In genomic region chr12:27711312-27711682, GRCh38 we compare ENCODE assay signal across 8 cellular contexts. TPM values are rescaled to one million over a fixed set of nuclear protein-coding genes. Genes with fewer than 3 reads are reported as not detected.
A peak's percentile ranks its signal among the peaks of the same experiment; 100 is the strongest.
DNase-seq lines count a peak whose midpoint lies in the region; ATAC-seq and TF ChIP-seq lines count a peak whose summit lies in the region.

No MANE protein-coding gene starts in this region.

- H3K4me1 Mint-ChIP-seq in activated CD4-positive, alpha-beta T cell treated with anti-CD3 and anti-CD28 coated beads for 36 hours: peaks cover 28% of the 10 kb centered on the region
- peaks cover 21 to 46% (median 39%) of the 10 kb centered on the region in 7 donors for H3K4me1 Mint-ChIP-seq in naive thymus-derived CD4-positive, alpha-beta T cell

- H3K4me3 Mint-ChIP-seq in activated CD4-positive, alpha-beta T cell treated with anti-CD3 and anti-CD28 coated beads for 36 hours: peak overlapping the region; percentile 94
- H3K4me3 Mint-ChIP-seq in naive thymus-derived CD4-positive, alpha-beta T cell: peak overlapping the region; percentile 94 to 100 (median 98)

- peak; percentile 33 for ATAC-seq in activated CD4-positive, alpha-beta T cell treated with anti-CD3 and anti-CD28 coated beads for 36 hours
- ATAC-seq in HG02885 (IDR thresholded peaks at IDR 0.05; ENCODE audit: poor library complexity, unreplicated experiment) (peak; percentile 36), HG03571 (IDR thresholded peaks at IDR 0.05; ENCODE audit: unreplicated experiment) (no peak)
- ATAC-seq in naive thymus-derived CD4-positive, alpha-beta T cell: no peak

- peaks cover 0 to 10% (median 4%) of the 10 kb centered on the region in 4 donors for H3K4me1 ChIP-seq in Peyer's patch
- H3K4me1 ChIP-seq in naive thymus-derived CD4-positive, alpha-beta T cell (ENCODE audit: control insufficient read depth in 2 of 2, insufficient read depth in 2 of 2, low read length in 2 of 2): peaks cover 7 to 13% of the 10 kb centered on the region in 2 donors

- H3K36me3 ChIP-seq in Peyer's patch: peaks cover 0 to 12% (median 0%) of the 10 kb centered on the region in 3 donors
- peaks cover 0 to 11% (median 0%) of the 10 kb centered on the region in 3 experiments for H3K36me3 ChIP-seq in naive thymus-derived CD4-positive, alpha-beta T cell (ENCODE audit: control insufficient read depth in 2 of 3, insufficient read depth in 3 of 3, low read length in 3 of 3)

- intact Hi-C loops in activated CD4-positive, alpha-beta T cell treated with anti-CD3 and anti-CD28 coated beads for 36 hours (cut with DNase I, micrococcal nuclease): loop anchor here (2.0 to 10.0 kb wide), 9 partner anchors 70 to 878 kb away; partner anchors contain the start of genes KLHL42 (in 2 of the 2), MANSC4 (in 2 of the 2), PPFIBP1 (in 2 of the 2) and BMAL2 (in 1 of the 2)
- intact Hi-C loops in naive thymus-derived CD4-positive, alpha-beta T cell (cut with micrococcal nuclease): loop anchor here (2.0 to 5.0 kb wide), 5 partner anchors 96 to 1589 kb away; partner anchors contain the start of gene ITPR2 (in 2 of the 2)

- no peaks in the 10 kb centered on the region for H3K9me3 Mint-ChIP-seq in activated CD4-positive, alpha-beta T cell treated with anti-CD3 and anti-CD28 coated beads for 36 hours (ENCODE audit: low read depth)
- peaks cover 0 to 2% (median 0%) of the 10 kb centered on the region in 11 donors for H3K9me3 Mint-ChIP-seq in naive thymus-derived CD4-positive, alpha-beta T cell

- DNase-seq in activated CD4-positive, alpha-beta T cell treated with anti-CD3 and anti-CD28 coated beads for 36 hours: peak; percentile 31
- DNase-seq in activated CD4-positive, alpha-beta T cell treated with anti-CD3 and anti-CD28 coated beads for 1 hour: no peak
- DNase-seq in Peyer's patch (no peak), coronary artery (ENCODE audit: low spot score) (no peak), NCI-H1436 treated with DMSO at 0.1 percent for 48 hours (lab: John Stamatoyannopoulos, UW) (no peak)
- DNase-seq in naive thymus-derived CD4-positive, alpha-beta T cell: peak in 5 of 9 donors; percentile 5 to 25 (median 6)

- CTCF ChIA-PET in activated CD4-positive, alpha-beta T cell treated with anti-CD3 and anti-CD28 coated beads for 36 hours (lab: Charles Lee): no interaction called here
- CTCF ChIA-PET in naive thymus-derived CD4-positive, alpha-beta T cell (lab: Charles Lee): no interaction called here

- H3K27me3 ChIP-seq in Peyer's patch: no peaks in the 10 kb centered on the region
- no peaks in the 10 kb centered on the region for H3K27me3 ChIP-seq in naive thymus-derived CD4-positive, alpha-beta T cell (ENCODE audit: control insufficient read depth in 2 of 2, insufficient read depth in 2 of 2, low read length in 2 of 2)

- H3K9me3 ChIP-seq in Peyer's patch: no peaks in the 10 kb centered on the region
- H3K9me3 ChIP-seq in naive thymus-derived CD4-positive, alpha-beta T cell (ENCODE audit: control insufficient read depth in 2 of 3, low read length in 3 of 3): no peaks in the 10 kb centered on the region

- no peak for TF ChIP-seq POLR2A in Peyer's patch (IDR thresholded peaks at IDR 0.05)

- TF ChIP-seq CTCF in Peyer's patch (IDR thresholded peaks at IDR 0.05): no peak
- TF ChIP-seq CTCF in coronary artery (IDR thresholded peaks at IDR 0.05): no peak

- H3K27ac ChIP-seq in Peyer's patch: peak overlapping the region; percentile 52 to 87 (median 82)
- H3K27ac ChIP-seq in coronary artery: no peak overlapping the region
- peak overlapping the region; percentile 85 for H3K27ac ChIP-seq in naive thymus-derived CD4-positive, alpha-beta T cell (ENCODE audit: low read depth, low read length)

- peak overlapping the region; percentile 94 for H3K27ac Mint-ChIP-seq in activated CD4-positive, alpha-beta T cell treated with anti-CD3 and anti-CD28 coated beads for 36 hours
- peak overlapping the region; percentile 91 to 100 (median 98) for H3K27ac Mint-ChIP-seq in naive thymus-derived CD4-positive, alpha-beta T cell

- H3K36me3 Mint-ChIP-seq in activated CD4-positive, alpha-beta T cell treated with anti-CD3 and anti-CD28 coated beads for 36 hours (ENCODE audit: low read depth): peaks cover 10% of the 10 kb centered on the region
- peaks cover 0 to 11% (median 8%) of the 10 kb centered on the region in 5 donors for H3K36me3 Mint-ChIP-seq in naive thymus-derived CD4-positive, alpha-beta T cell

- no peaks in the 10 kb centered on the region for H3K27me3 Mint-ChIP-seq in activated CD4-positive, alpha-beta T cell treated with anti-CD3 and anti-CD28 coated beads for 36 hours
- peaks cover 0 to 18% (median 0%) of the 10 kb centered on the region in 5 donors for H3K27me3 Mint-ChIP-seq in naive thymus-derived CD4-positive, alpha-beta T cell

- H3K4me3 ChIP-seq in Peyer's patch: peak overlapping the region; percentile 82 to 100 (median 84)
- H3K4me3 ChIP-seq in coronary artery: peak overlapping the region; percentile 92
- peak overlapping the region; percentile 98 for H3K4me3 ChIP-seq in naive thymus-derived CD4-positive, alpha-beta T cell (ENCODE audit: low read length)

- POLR2A ChIA-PET in activated CD4-positive, alpha-beta T cell treated with anti-CD3 and anti-CD28 coated beads for 36 hours (lab: Charles Lee): interaction anchor here (0.6 kb wide), 1 partner anchor 256 kb away, joined by 5 read pairs; no protein-coding TSS in a partner anchor
- POLR2A ChIA-PET in naive thymus-derived CD4-positive, alpha-beta T cell (lab: Charles Lee): no interaction called here

RNA-seq across cellular contexts. Expression of gene MRPS35, which starts 0.7 kb away (rescaled TPM):
- 10 to 100 TPM; 58.5 to 62.1 TPM for total RNA-seq in activated CD4-positive, alpha-beta T cell treated with anti-CD3 and anti-CD28 coated beads for 36 hours
- 10 to 100 TPM; 39.8 to 55.3 (median 50.4) TPM for total RNA-seq in Peyer's patch
- total RNA-seq in naive thymus-derived CD4-positive, alpha-beta T cell: 10 to 100 TPM; 19.9 to 35.7 (median 23.5) TPM
- 10 to 100 TPM; 60.1 to 64.8 TPM for polyA plus RNA-seq in naive thymus-derived CD4-positive, alpha-beta T cell

RNA-seq across cellular contexts. Expression of gene REP15, which starts 15.1 kb away (rescaled TPM):
- not detected for total RNA-seq in activated CD4-positive, alpha-beta T cell treated with anti-CD3 and anti-CD28 coated beads for 36 hours
- total RNA-seq in Peyer's patch: 10 to 100 TPM; 14.3 to 23.8 (median 17.9) TPM
- under 1 TPM in 1 of 5 experiments, not detected in 4; 0.85 TPM for total RNA-seq in naive thymus-derived CD4-positive, alpha-beta T cell
- polyA plus RNA-seq in naive thymus-derived CD4-positive, alpha-beta T cell: not detected

Comparison
In these comparisons a context has a peak if more than half of its experiments do, and no peak if none do; other contexts are left out.
1. DNase-seq: peak in activated CD4-positive, alpha-beta T cell treated with anti-CD3 and anti-CD28 coated beads for 36 hours (single experiment) and naive thymus-derived CD4-positive, alpha-beta T cell (5 of 9); none in activated CD4-positive, alpha-beta T cell treated with anti-CD3 and anti-CD28 coated beads for 1 hour (single experiment), Peyer's patch (0 of 3), coronary artery (single experiment) and NCI-H1436 treated with DMSO at 0.1 percent for 48 hours (single experiment).
2. ATAC-seq: peak in activated CD4-positive, alpha-beta T cell treated with anti-CD3 and anti-CD28 coated beads for 36 hours (single experiment) and HG02885 (single experiment); none in naive thymus-derived CD4-positive, alpha-beta T cell (single experiment) and HG03571 (single experiment).
3. H3K27ac ChIP-seq: peak in Peyer's patch (4 of 4) and naive thymus-derived CD4-positive, alpha-beta T cell (single experiment); none in coronary artery (0 of 2).
4. RNA of gene REP15, which starts 15.1 kb away (total RNA-seq): 14.3 to 23.8 TPM in Peyer's patch; not detected in activated CD4-positive, alpha-beta T cell treated with anti-CD3 and anti-CD28 coated beads for 36 hours and 0.85 TPM in naive thymus-derived CD4-positive, alpha-beta T cell; every median in the first group is over 4 times any median in the second.
5. Peak in every context shown above with its lines, with median percentiles within 50 percentile points of each other: H3K4me3 ChIP-seq.